33 cellular contexts compared by ENCODE assay signal in genomic region chr5:29777373-29777772, GRCh38.
"Had no signal": no experiment of that assay in that cellular context is flagged by ENCODE, and none has a peak within 500 bp of the region (broad histone marks: within the 10 kb centered on the region; RNA-seq: fewer than 3 reads in every experiment).

No MANE protein-coding gene starts in this region.

- H3K4me3 ChIP-seq: adrenal gland, ascending aorta, body of pancreas, breast epithelium, cardiac muscle cell had no signal

- FAIRE-seq: astrocyte, bronchial epithelial cell had no signal

- DNase-seq: activated effector memory CD4-positive, alpha-beta T cell treated with anti-CD3 and anti-CD28 coated beads, Interleukin-2, amount 50 U/mL, for 16 hours; activated effector memory CD4-positive, alpha-beta T cell treated with Interleukin-2 at 50 U/mL for 16 hours; activated gamma-delta T cell; activated gamma-delta T cell treated with Interleukin-2 at 50 U/mL for 16 hours; activated naive CD4-positive, alpha-beta T cell; activated naive CD4-positive, alpha-beta T cell treated with anti-CD3 and anti-CD28 coated beads for 36 hours; activated naive CD4-positive, alpha-beta T cell treated with anti-CD3 and anti-CD28 coated beads, Interleukin-2, amount 10 ng/mL, durations not matched to agents 7 days and 5 days; activated naive CD4-positive, alpha-beta T cell treated with anti-CD3 and anti-CD28 coated beads, Interleukin-2, amount 50 U/mL, for 16 hours; activated naive CD4-positive, alpha-beta T cell treated with Interleukin-2 at 50 U/mL for 16 hours; activated naive CD8-positive, alpha-beta T cell treated with anti-CD3 and anti-CD28 coated beads for 36 hours; activated naive CD8-positive, alpha-beta T cell treated with anti-CD3 and anti-CD28 coated beads, Interleukin-2, amount 10 ng/mL, durations not matched to agents 7 days and 5 days; activated naive CD8-positive, alpha-beta T cell treated with anti-CD3 and anti-CD28 coated beads, Interleukin-2, amount 50 U/mL, for 24 hours; activated T-cell treated with anti-CD3 and anti-CD28 coated beads, Interleukin-2, amount 50 U/mL, for 24 hours; activated T-cell treated with anti-CD3 and anti-CD28 coated beads, Interleukin-2, amount 50 U/mL, for 4 hours; activated T-cell treated with anti-CD3 and anti-CD28 coated beads, Interleukin-2, amount 50 U/mL, for 48 hours; activated T-cell treated with anti-CD3 and anti-CD28 coated beads, Interleukin-2, amount 50 U/mL, for 72 hours; adrenal gland; amniotic stem cell; amygdala; anterior cingulate cortex; aorta; body of pancreas; brain microvascular endothelial cell; caudate nucleus; central memory CD4-positive, alpha-beta T cell; cerebellar nuclear complex had no signal

- ATAC-seq: activated naive CD4-positive, alpha-beta T cell treated with anti-CD3 and anti-CD28 coated beads, Interleukin-2, amount 50 U/mL, for 72 hours; activated naive CD8-positive, alpha-beta T cell treated with anti-CD3 and anti-CD28 coated beads, Interleukin-2, amount 50 U/mL, for 24 hours; activated T-cell treated with anti-CD3 and anti-CD28 coated beads, Interleukin-2, amount 50 U/mL, for 4 hours; activated T-cell treated with anti-CD3 and anti-CD28 coated beads, Interleukin-2, amount 50 U/mL, for 72 hours; activated T-helper 17 cell treated with anti-CD3 and anti-CD28 coated beads, Interleukin-2, amount 50 U/mL, for 72 hours; body of pancreas had no signal

- H3K27ac ChIP-seq: adrenal gland, ascending aorta, body of pancreas, brain microvascular endothelial cell, breast epithelium, cardiac muscle cell had no signal

- H3K9me3 ChIP-seq: adrenal gland, ascending aorta, body of pancreas, breast epithelium had no signal

- H3K36me3 ChIP-seq: adrenal gland, ascending aorta, brain microvascular endothelial cell, breast epithelium, cardiac muscle cell had no signal

- H3K4me1 ChIP-seq: adrenal gland, ascending aorta, body of pancreas, breast epithelium had no signal

- H3K27me3 ChIP-seq: adrenal gland, ascending aorta, body of pancreas, brain microvascular endothelial cell, breast epithelium, cardiac muscle cell had no signal
